Comparison of ENCODE assay signal across 20 cellular contexts in genomic region chr21:16145052-16145451, GRCh38.
DNase-seq lines count a peak whose midpoint lies in the region; ATAC-seq, FAIRE-seq and TF ChIP-seq lines count a peak whose summit lies in the region.
"Had no signal": no experiment of that assay in that cellular context is flagged by ENCODE, and none has a peak within 500 bp of the region (broad histone marks: within the 10 kb centered on the region; RNA-seq: fewer than 3 reads in every experiment).

No MANE protein-coding gene starts in this region.

- no peaks in the 10 kb centered on the region for H3K9me3 ChIP-seq in A549
- H3K9me3 ChIP-seq in IMR-90 (ENCODE audit: control insufficient read depth, insufficient read depth, low read length): no peaks in the 10 kb centered on the region
- no peaks in the 10 kb centered on the region for H3K9me3 ChIP-seq in H1 (ENCODE audit: insufficient read depth in 2 of 2, low read depth in 1 of 2, low read length in 1 of 2)
- H3K9me3 ChIP-seq: BLaER1 treated with 17β-estradiol and CSF1 and Interleukin-3, amounts not matched to agents 10 nM and 100 nM; Caco-2 had no signal

- DNase-seq in A549 (ENCODE audit: low read depth in 1 of 2, low spot score in 1 of 2) (no peak), IMR-90 (no peak), H1 (ENCODE audit: low read depth in 1 of 2, low spot score in 2 of 2) (no peak), NCI-H1930 (lab: John Stamatoyannopoulos, UW) (no peak)
- no peak for DNase-seq in stimulated activated CD4-positive, alpha-beta T cell treated with anti-CD3 and anti-CD28 coated beads, Interleukin-4, amount 100 ng/mL, for 24 hours
- DNase-seq: 8988T; AML-193; Caco-2; Calu3; CD4-positive, alpha-beta T cell; CD8-positive, alpha-beta T cell; DMS79 treated with DMSO at 0.1 percent for 48 hours; GF-D8 had no signal

- H3K56ac ChIP-seq in IMR-90 (ENCODE audit: extremely low read depth, insufficient read depth, low read length): no peak overlapping the region
- H3K56ac ChIP-seq in H1 (replicated peaks; ENCODE audit: insufficient read length, low read depth, low read length): no peak overlapping the region

- H2BK12ac ChIP-seq in H1 (ENCODE audit: low read depth, low read length): no peak overlapping the region

- H2BK5ac ChIP-seq in IMR-90 (ENCODE audit: low read depth, low read length, poor library complexity, severe bottlenecking) (no peak overlapping the region), H1 (ENCODE audit: low read depth, low read length) (no peak overlapping the region)

- H2BK20ac ChIP-seq in IMR-90 (ENCODE audit: low read depth, low read length): no peak overlapping the region
- no peak overlapping the region for H2BK20ac ChIP-seq in H1 (ENCODE audit: low read length)

- no peaks in the 10 kb centered on the region for H3K9me1 ChIP-seq in IMR-90 (ENCODE audit: insufficient read depth, low read length)

- H2BK15ac ChIP-seq in IMR-90 (ENCODE audit: low read depth, low read length) (no peak overlapping the region), H1 (ENCODE audit: low read length) (no peak overlapping the region)

- in situ Hi-C loops in IMR-90 (cut with MboI; ENCODE audit: low sequenced_read_pairs): no loop called here

- intact Hi-C loops in IMR-90 (cut with micrococcal nuclease): no loop called here

- 74% methylated on average over 3 of the region's 3 CpGs for WGBS in A549 (ENCODE audit: missing lambda C conversion rate)
- no CpG with 5 or more reads among the region's 3 CpGs for WGBS in IMR-90 (ENCODE audit: extremely low coverage in 2 of 2, insufficient read length in 1 of 2), 2 experiments
- 93% methylated on average over 3 of the region's 3 CpGs; no CpG with 5 or more reads in 1 of the 2 experiments for WGBS in H1 (ENCODE audit: extremely low coverage in 1 of 2, insufficient coverage in 1 of 2, insufficient read length in 1 of 2, insufficient replicate concordance in 2 of 2, low coverage in 1 of 2, low lambda C conversion rate in 2 of 2, missing lambda C conversion rate in 1 of 2), 2 experiments

- H4K20me1 ChIP-seq in IMR-90 (ENCODE audit: insufficient read depth, low read length) (no peaks in the 10 kb centered on the region), H1 (replicated peaks in 1 of 2; ENCODE audit: control insufficient read depth in 1 of 2, insufficient read depth in 2 of 2, low read length in 2 of 2) (no peaks in the 10 kb centered on the region)
- H4K20me1 ChIP-seq: BLaER1 treated with 17β-estradiol and CSF1 and Interleukin-3, amounts not matched to agents 10 nM and 100 nM had no signal

- no peak overlapping the region for H2AFZ ChIP-seq in IMR-90 (replicated peaks; ENCODE audit: low read length, poor library complexity)
- peak overlapping the region; percentile 81; the same call in 1 of the 2 replicates for H2AFZ ChIP-seq in H1 (ENCODE audit: low read length)

- TF ChIP-seq CTCF in A549 (IDR thresholded peaks at IDR 0.05) (no peak), IMR-90 (conservative IDR thresholded peaks at IDR 0.05; ENCODE audit: low read depth, low read length) (no peak), H1 (IDR thresholded peaks at IDR 0.05; ENCODE audit: control extremely low read depth in 1 of 3, insufficient read depth in 1 of 3, low read depth in 1 of 3, low read length in 3 of 3) (no peak)

- H2AK5ac ChIP-seq in IMR-90 (ENCODE audit: low read depth, low read length) (no peak overlapping the region), H1 (ENCODE audit: low read depth, low read length) (no peak overlapping the region)

- H2BK120ac ChIP-seq in IMR-90 (ENCODE audit: low read depth, low read length): no peak overlapping the region
- H2BK120ac ChIP-seq in H1 (replicated peaks; ENCODE audit: low read depth, low read length): no peak overlapping the region

- H3K36me3 ChIP-seq in IMR-90 (ENCODE audit: control insufficient read depth, insufficient read depth, low read length) (no peaks in the 10 kb centered on the region), H1 (ENCODE audit: control insufficient read depth in 2 of 4, insufficient read depth in 4 of 4, low read length in 3 of 4) (no peaks in the 10 kb centered on the region)
- H3K36me3 ChIP-seq: BLaER1 treated with 17β-estradiol and CSF1 and Interleukin-3, amounts not matched to agents 10 nM and 100 nM had no signal

- H3K18ac ChIP-seq in IMR-90 (ENCODE audit: low read depth, low read length): no peak overlapping the region
- no peak overlapping the region for H3K18ac ChIP-seq in H1 (ENCODE audit: extremely low read depth, low read length)

- TF ChIP-seq RAD21 in A549 (conservative IDR thresholded peaks at IDR 0.05 in 1 of 2, IDR thresholded peaks at IDR 0.05 in 1 of 2): no peak
- no peak for TF ChIP-seq RAD21 in IMR-90 (IDR thresholded peaks at IDR 0.05; ENCODE audit: low read length)
- TF ChIP-seq RAD21 in H1 (IDR thresholded peaks at IDR 0.05 in 1 of 2, conservative IDR thresholded peaks at IDR 0.05 in 1 of 2; ENCODE audit: low read depth in 2 of 2, low read length in 2 of 2): no peak

- CTCF ChIA-PET in A549 (lab: Yijun Ruan, JAX): no interaction called here
- CTCF ChIA-PET in IMR-90 (lab: Yijun Ruan, JAX): no interaction called here
- CTCF ChIA-PET in H1 (lab: Charles Lee; ENCODE audit: partially characterized antibody): no interaction called here

- no peak for TF ChIP-seq POLR2A in A549 (IDR thresholded peaks at IDR 0.05; ENCODE audit: low read length)
- TF ChIP-seq POLR2A in IMR-90 (IDR thresholded peaks at IDR 0.05; ENCODE audit: low read depth, low read length): no peak
- no peak for TF ChIP-seq POLR2A in H1 (IDR thresholded peaks at IDR 0.05; ENCODE audit: control extremely low read depth in 1 of 2, low read depth in 2 of 2, low read length in 2 of 2)

- ATAC-seq in A549 (no peak), IMR-90 (ENCODE audit: low read depth) (no peak)
- ATAC-seq: CD8-positive, alpha-beta T cell had no signal

- POLR2A ChIA-PET in A549 (lab: Yijun Ruan, JAX): no interaction called here
- POLR2A ChIA-PET in IMR-90 (lab: Charles Lee; ENCODE audit: unreplicated experiment): no interaction called here
- POLR2A ChIA-PET in H1 (lab: Charles Lee; ENCODE audit: partially characterized antibody): no interaction called here

- dilution Hi-C loops in IMR-90 (cut with HindIII; ENCODE audit: low sequenced_read_pairs, unreplicated experiment): no loop called here

- no peak overlapping the region for H3K23ac ChIP-seq in IMR-90 (ENCODE audit: low read depth, low read length)
- no peak overlapping the region for H3K23ac ChIP-seq in H1 (ENCODE audit: insufficient read length)

- no peak overlapping the region for H3K27ac ChIP-seq in A549
- H3K27ac ChIP-seq in IMR-90 (ENCODE audit: insufficient read depth, low read length): no peak overlapping the region
- no peak overlapping the region for H3K27ac ChIP-seq in H1 (ENCODE audit: low read depth, low read length)
- H3K27ac ChIP-seq: BLaER1 treated with 17β-estradiol and CSF1 and Interleukin-3, amounts not matched to agents 10 nM and 100 nM; C4-2B had no signal

- no peak overlapping the region for H2AK9ac ChIP-seq in IMR-90 (replicated peaks; ENCODE audit: low read depth, low read length, poor library complexity)

- no peaks in the 10 kb centered on the region for H3K4me1 ChIP-seq in A549
- H3K4me1 ChIP-seq in IMR-90 (ENCODE audit: control insufficient read depth, insufficient read depth, low read length): no peaks in the 10 kb centered on the region
- peaks cover 0 to 6% (median 0%) of the 10 kb centered on the region in 4 experiments; a peak in 1 of 7 replicates for H3K4me1 ChIP-seq in H1 (replicated peaks in 1 of 4; ENCODE audit: control insufficient read depth in 3 of 4, insufficient read depth in 4 of 4, low read length in 3 of 4)
- H3K4me1 ChIP-seq: BLaER1 treated with 17β-estradiol and CSF1 and Interleukin-3, amounts not matched to agents 10 nM and 100 nM; Caco-2 had no signal

- H4K5ac ChIP-seq in IMR-90 (ENCODE audit: low read depth, low read length) (no peak overlapping the region), H1 (ENCODE audit: insufficient read length, low read depth, low read length) (no peak overlapping the region)

- BruUV-seq in IMR-90 (replicated peaks; lab: Mats Ljungman, UMichigan): no TSS peak

- H3K79me2 ChIP-seq in H1 (ENCODE audit: control insufficient read depth in 1 of 2, insufficient read depth in 2 of 2, low read length in 2 of 2): no peaks in the 10 kb centered on the region

- H4K8ac ChIP-seq in IMR-90 (ENCODE audit: low read depth in 2 of 2, low read length in 2 of 2): no peak overlapping the region
- H4K8ac ChIP-seq in H1 (ENCODE audit: extremely low read depth, insufficient read depth, low read length): no peak overlapping the region

- no peak for TF ChIP-seq EP300 in A549 (IDR thresholded peaks at IDR 0.05)
- TF ChIP-seq EP300 in H1 (IDR thresholded peaks at IDR 0.05; ENCODE audit: borderline replicate concordance in 1 of 2, low read depth in 2 of 2, low read length in 2 of 2): no peak

- H3K14ac ChIP-seq in IMR-90 (replicated peaks; ENCODE audit: low read depth, low read length) (no peak overlapping the region), H1 (ENCODE audit: insufficient read length) (no peak overlapping the region)

- H3K4ac ChIP-seq in IMR-90 (ENCODE audit: low read depth, low read length) (no peak overlapping the region), H1 (replicated peaks; ENCODE audit: insufficient read length, low read depth, low read length) (no peak overlapping the region)

- no peaks in the 10 kb centered on the region for H3K23me2 ChIP-seq in H1 (ENCODE audit: low read depth, low read length)

- H3K4me3 ChIP-seq in A549 (no peak overlapping the region), IMR-90 (ENCODE audit: insufficient read depth, low read depth, low read length) (no peak overlapping the region), H1 (ENCODE audit: extremely low read depth in 1 of 4, insufficient read depth in 2 of 4, low read depth in 3 of 4, low read length in 4 of 4) (no peak overlapping the region)
- H3K4me3 ChIP-seq: BLaER1 treated with 17β-estradiol and CSF1 and Interleukin-3, amounts not matched to agents 10 nM and 100 nM had no signal

- H3K79me1 ChIP-seq in IMR-90 (ENCODE audit: low read depth in 1 of 2, low read length in 2 of 2) (no peaks in the 10 kb centered on the region), H1 (ENCODE audit: low read depth, low read length) (no peaks in the 10 kb centered on the region)

- H3K27me3 ChIP-seq in IMR-90 (ENCODE audit: control insufficient read depth, insufficient read depth, low read length): no peaks in the 10 kb centered on the region
- H3K27me3 ChIP-seq in H1 (replicated peaks in 1 of 4; ENCODE audit: control insufficient read depth in 3 of 4, extremely low read depth in 1 of 4, insufficient read depth in 3 of 4, low read length in 3 of 4): peaks cover 0 to 3% (median 0%) of the 10 kb centered on the region in 4 experiments; a peak in 1 of 7 replicates
- H3K27me3 ChIP-seq: BLaER1 treated with 17β-estradiol and CSF1 and Interleukin-3, amounts not matched to agents 10 nM and 100 nM had no signal

- FAIRE-seq in A549 (lab: Jason Lieb, UNC) (no peak), H1 (lab: Jason Lieb, UNC) (no peak)
- FAIRE-seq: A204.1, D721Med, G401.6, GM12891, GM19239 had no signal

- H4K91ac ChIP-seq in IMR-90 (ENCODE audit: insufficient read depth, low read depth, low read length): no peak overlapping the region
- no peak overlapping the region for H4K91ac ChIP-seq in H1 (replicated peaks; ENCODE audit: insufficient read length, low read length)

- no peak overlapping the region for H3K4me2 ChIP-seq in A549
- no peak overlapping the region for H3K4me2 ChIP-seq in IMR-90 (ENCODE audit: low read depth, low read length)
- H3K4me2 ChIP-seq in H1 (ENCODE audit: insufficient read depth in 1 of 2, low read depth in 2 of 2, low read length in 2 of 2): no peak overlapping the region
- H3K4me2 ChIP-seq: BLaER1 treated with 17β-estradiol and CSF1 and Interleukin-3, amounts not matched to agents 10 nM and 100 nM had no signal

- H3K9ac ChIP-seq in IMR-90 (ENCODE audit: low read depth, low read length) (no peak overlapping the region), H1 (replicated peaks in 1 of 4; ENCODE audit: extremely low read depth in 1 of 4, low read depth in 3 of 4, low read length in 3 of 4) (no peak overlapping the region)
- H3K9ac ChIP-seq: BLaER1 treated with 17β-estradiol and CSF1 and Interleukin-3, amounts not matched to agents 10 nM and 100 nM had no signal

Comparison
In these comparisons a context has a peak if more than half of its experiments do, and no peak if none do; other contexts are left out.
1. Of the 18 proteins assayed by ChIP-seq in both H1 and A549: peak only in H1: none; only in A549: MAFK; in both: none; in neither: 17.